ENCODE assay signal across 1 cellular context in the genomic region with DNA sequence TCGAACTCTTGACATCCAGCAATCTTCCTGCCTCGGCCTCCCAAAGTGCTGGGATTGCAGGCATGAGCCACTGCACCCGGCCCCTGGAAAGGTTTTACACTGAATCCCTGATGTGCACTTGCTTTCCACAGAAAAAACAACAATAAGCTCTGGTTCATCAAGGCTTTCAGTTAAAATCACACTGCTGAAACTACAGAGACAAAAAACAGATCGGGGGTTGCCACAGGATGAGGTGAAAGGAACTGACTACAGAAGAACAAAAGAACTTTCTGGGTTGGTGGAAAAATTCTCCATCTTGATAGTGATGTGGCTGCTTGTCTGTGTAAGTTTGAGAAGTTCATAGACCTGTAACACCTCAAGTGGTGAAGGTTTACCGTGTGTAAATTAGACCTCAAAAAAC.
TF ChIP-seq lines count a peak whose summit lies in the region.

No MANE protein-coding gene starts in this region.

TF ChIP-seq in HepG2, 621 proteins besides CTCF, POLR2A, EP300 and RAD21:
- TF ChIP-seq, protein P1, sequence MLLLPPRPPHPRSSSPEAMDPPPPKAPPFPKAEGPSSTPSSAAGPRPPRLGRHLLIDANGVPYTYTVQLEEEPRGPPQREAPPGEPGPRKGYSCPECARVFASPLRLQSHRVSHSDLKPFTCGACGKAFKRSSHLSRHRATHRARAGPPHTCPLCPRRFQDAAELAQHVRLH (CRISPR knock-in tag; IDR thresholded peaks at IDR 0.05; ENCODE audit: borderline replicate concordance, low read depth): no peak
- no peak for TF ChIP-seq ZNF546 (CRISPR knock-in tag; conservative IDR thresholded peaks at IDR 0.05)
- TF ChIP-seq, protein P2, sequence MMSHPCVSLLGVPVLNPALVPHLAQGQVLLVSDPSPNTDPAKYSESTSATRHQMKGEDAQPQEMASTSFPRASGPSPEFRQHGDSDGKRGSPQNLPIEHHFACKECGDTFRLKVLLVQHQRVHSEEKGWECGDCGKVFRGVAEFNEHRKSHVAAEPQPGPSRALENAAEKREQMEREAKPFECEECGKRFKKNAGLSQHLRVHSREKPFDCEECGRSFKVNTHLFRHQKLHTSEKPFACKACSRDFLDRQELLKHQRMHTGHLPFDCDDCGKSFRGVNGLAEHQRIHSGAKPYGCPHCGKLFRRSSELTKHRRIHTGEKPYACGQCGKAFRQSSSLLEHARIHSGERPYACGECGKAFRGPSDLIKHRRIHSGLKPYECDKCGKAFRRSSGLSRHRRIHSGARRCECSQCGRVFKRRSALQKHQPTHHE (CRISPR knock-in tag; IDR thresholded peaks at IDR 0.05; ENCODE audit: borderline replicate concordance): no peak
- TF ChIP-seq, protein P3, sequence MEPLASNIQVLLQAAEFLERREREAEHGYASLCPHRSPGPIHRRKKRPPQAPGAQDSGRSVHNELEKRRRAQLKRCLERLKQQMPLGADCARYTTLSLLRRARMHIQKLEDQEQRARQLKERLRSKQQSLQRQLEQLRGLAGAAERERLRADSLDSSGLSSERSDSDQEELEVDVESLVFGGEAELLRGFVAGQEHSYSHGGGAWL (CRISPR knock-in tag; IDR thresholded peaks at IDR 0.05): no peak
- no peak for TF ChIP-seq SIN3B (IDR thresholded peaks at IDR 0.05; ENCODE audit: low read length)
- TF ChIP-seq, protein P4, sequence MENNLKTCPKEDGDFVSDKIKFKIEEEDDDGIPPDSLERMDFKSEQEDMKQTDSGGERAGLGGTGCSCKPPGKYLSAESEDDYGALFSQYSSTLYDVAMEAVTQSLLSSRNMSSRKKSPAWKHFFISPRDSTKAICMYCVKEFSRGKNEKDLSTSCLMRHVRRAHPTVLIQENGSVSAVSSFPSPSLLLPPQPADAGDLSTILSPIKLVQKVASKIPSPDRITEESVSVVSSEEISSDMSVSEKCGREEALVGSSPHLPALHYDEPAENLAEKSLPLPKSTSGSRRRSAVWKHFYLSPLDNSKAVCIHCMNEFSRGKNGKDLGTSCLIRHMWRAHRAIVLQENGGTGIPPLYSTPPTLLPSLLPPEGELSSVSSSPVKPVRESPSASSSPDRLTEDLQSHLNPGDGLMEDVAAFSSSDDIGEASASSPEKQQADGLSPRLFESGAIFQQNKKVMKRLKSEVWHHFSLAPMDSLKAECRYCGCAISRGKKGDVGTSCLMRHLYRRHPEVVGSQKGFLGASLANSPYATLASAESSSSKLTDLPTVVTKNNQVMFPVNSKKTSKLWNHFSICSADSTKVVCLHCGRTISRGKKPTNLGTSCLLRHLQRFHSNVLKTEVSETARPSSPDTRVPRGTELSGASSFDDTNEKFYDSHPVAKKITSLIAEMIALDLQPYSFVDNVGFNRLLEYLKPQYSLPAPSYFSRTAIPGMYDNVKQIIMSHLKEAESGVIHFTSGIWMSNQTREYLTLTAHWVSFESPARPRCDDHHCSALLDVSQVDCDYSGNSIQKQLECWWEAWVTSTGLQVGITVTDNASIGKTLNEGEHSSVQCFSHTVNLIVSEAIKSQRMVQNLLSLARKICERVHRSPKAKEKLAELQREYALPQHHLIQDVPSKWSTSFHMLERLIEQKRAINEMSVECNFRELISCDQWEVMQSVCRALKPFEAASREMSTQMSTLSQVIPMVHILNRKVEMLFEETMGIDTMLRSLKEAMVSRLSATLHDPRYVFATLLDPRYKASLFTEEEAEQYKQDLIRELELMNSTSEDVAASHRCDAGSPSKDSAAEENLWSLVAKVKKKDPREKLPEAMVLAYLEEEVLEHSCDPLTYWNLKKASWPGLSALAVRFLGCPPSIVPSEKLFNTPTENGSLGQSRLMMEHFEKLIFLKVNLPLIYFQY (CRISPR knock-in tag; IDR thresholded peaks at IDR 0.05; ENCODE audit: borderline replicate concordance): no peak
- TF ChIP-seq, protein P5, sequence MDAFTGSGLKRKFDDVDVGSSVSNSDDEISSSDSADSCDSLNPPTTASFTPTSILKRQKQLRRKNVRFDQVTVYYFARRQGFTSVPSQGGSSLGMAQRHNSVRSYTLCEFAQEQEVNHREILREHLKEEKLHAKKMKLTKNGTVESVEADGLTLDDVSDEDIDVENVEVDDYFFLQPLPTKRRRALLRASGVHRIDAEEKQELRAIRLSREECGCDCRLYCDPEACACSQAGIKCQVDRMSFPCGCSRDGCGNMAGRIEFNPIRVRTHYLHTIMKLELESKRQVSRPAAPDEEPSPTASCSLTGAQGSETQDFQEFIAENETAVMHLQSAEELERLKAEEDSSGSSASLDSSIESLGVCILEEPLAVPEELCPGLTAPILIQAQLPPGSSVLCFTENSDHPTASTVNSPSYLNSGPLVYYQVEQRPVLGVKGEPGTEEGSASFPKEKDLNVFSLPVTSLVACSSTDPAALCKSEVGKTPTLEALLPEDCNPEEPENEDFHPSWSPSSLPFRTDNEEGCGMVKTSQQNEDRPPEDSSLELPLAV (CRISPR knock-in tag; conservative IDR thresholded peaks at IDR 0.05; ENCODE audit: low read depth): no peak
- TF ChIP-seq, protein P6, sequence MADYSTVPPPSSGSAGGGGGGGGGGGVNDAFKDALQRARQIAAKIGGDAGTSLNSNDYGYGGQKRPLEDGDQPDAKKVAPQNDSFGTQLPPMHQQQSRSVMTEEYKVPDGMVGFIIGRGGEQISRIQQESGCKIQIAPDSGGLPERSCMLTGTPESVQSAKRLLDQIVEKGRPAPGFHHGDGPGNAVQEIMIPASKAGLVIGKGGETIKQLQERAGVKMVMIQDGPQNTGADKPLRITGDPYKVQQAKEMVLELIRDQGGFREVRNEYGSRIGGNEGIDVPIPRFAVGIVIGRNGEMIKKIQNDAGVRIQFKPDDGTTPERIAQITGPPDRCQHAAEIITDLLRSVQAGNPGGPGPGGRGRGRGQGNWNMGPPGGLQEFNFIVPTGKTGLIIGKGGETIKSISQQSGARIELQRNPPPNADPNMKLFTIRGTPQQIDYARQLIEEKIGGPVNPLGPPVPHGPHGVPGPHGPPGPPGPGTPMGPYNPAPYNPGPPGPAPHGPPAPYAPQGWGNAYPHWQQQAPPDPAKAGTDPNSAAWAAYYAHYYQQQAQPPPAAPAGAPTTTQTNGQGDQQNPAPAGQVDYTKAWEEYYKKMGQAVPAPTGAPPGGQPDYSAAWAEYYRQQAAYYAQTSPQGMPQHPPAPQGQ (CRISPR knock-in tag; IDR thresholded peaks at IDR 0.05; ENCODE audit: borderline replicate concordance): no peak
- TF ChIP-seq MIER2 (CRISPR knock-in tag; IDR thresholded peaks at IDR 0.05): no peak
TF ChIP-seq in HepG2: peak in this region for 0.
